In the genomic region with DNA sequence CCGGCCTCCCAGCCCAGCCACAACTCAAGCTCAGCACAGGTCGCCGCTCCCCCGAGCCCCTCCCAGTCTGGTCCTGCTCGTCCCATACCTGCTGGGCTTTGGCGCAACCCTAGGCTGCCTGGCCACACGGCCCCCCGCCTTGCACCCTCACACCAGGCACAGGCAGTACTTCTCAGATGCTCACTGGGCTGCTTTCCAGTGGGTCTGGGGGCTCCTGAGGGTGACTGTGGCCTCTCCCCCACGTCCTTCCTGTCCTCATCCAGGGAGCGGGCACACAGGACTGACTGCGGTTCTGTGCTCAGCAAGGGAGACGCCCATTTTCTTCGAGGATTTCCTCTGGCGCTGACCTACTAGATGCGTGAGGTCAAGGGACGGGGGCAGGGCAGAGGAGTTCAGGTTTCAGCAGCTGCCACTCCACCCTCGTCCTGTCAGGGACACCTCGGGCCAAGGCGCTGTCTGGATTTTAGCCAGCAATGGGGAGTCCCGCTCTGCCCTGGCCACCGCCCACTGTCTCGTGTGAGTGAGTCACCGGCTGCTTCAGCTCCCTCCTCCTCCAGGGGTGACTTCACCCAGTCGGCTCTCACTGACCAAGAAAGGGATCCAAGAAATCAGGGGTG, we compare ENCODE assay signal across 2 cellular contexts.
TF ChIP-seq lines count a peak whose summit lies in the region.

No MANE protein-coding gene starts in this region.

TF ChIP-seq in Ishikawa, 13 proteins besides CTCF, POLR2A, EP300 and RAD21 (continued from another document):
- TF ChIP-seq, protein P1, sequence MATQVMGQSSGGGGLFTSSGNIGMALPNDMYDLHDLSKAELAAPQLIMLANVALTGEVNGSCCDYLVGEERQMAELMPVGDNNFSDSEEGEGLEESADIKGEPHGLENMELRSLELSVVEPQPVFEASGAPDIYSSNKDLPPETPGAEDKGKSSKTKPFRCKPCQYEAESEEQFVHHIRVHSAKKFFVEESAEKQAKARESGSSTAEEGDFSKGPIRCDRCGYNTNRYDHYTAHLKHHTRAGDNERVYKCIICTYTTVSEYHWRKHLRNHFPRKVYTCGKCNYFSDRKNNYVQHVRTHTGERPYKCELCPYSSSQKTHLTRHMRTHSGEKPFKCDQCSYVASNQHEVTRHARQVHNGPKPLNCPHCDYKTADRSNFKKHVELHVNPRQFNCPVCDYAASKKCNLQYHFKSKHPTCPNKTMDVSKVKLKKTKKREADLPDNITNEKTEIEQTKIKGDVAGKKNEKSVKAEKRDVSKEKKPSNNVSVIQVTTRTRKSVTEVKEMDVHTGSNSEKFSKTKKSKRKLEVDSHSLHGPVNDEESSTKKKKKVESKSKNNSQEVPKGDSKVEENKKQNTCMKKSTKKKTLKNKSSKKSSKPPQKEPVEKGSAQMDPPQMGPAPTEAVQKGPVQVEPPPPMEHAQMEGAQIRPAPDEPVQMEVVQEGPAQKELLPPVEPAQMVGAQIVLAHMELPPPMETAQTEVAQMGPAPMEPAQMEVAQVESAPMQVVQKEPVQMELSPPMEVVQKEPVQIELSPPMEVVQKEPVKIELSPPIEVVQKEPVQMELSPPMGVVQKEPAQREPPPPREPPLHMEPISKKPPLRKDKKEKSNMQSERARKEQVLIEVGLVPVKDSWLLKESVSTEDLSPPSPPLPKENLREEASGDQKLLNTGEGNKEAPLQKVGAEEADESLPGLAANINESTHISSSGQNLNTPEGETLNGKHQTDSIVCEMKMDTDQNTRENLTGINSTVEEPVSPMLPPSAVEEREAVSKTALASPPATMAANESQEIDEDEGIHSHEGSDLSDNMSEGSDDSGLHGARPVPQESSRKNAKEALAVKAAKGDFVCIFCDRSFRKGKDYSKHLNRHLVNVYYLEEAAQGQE (IDR thresholded peaks at IDR 0.05; ENCODE audit: low read depth) = no peak
- TF ChIP-seq CEBPB (IDR thresholded peaks at IDR 0.05) (peak; percentile 5; the same call in 1 of the 2 replicates), TAF1 (IDR thresholded peaks at IDR 0.05; ENCODE audit: low read depth) (no peak)
- TF ChIP-seq, protein P2, sequence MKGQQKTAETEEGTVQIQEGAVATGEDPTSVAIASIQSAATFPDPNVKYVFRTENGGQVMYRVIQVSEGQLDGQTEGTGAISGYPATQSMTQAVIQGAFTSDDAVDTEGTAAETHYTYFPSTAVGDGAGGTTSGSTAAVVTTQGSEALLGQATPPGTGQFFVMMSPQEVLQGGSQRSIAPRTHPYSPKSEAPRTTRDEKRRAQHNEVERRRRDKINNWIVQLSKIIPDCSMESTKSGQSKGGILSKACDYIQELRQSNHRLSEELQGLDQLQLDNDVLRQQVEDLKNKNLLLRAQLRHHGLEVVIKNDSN (IDR thresholded peaks at IDR 0.05) = no peak; the same call in 1 of the 2 replicates

TF ChIP-seq in HepG2, 621 proteins besides CTCF, POLR2A, EP300 and RAD21 (continued from another document and continues in another):
- peak; percentile 95 for TF ChIP-seq FOSL2 (CRISPR knock-in tag; IDR thresholded peaks at IDR 0.05)
- TF ChIP-seq, protein P3, sequence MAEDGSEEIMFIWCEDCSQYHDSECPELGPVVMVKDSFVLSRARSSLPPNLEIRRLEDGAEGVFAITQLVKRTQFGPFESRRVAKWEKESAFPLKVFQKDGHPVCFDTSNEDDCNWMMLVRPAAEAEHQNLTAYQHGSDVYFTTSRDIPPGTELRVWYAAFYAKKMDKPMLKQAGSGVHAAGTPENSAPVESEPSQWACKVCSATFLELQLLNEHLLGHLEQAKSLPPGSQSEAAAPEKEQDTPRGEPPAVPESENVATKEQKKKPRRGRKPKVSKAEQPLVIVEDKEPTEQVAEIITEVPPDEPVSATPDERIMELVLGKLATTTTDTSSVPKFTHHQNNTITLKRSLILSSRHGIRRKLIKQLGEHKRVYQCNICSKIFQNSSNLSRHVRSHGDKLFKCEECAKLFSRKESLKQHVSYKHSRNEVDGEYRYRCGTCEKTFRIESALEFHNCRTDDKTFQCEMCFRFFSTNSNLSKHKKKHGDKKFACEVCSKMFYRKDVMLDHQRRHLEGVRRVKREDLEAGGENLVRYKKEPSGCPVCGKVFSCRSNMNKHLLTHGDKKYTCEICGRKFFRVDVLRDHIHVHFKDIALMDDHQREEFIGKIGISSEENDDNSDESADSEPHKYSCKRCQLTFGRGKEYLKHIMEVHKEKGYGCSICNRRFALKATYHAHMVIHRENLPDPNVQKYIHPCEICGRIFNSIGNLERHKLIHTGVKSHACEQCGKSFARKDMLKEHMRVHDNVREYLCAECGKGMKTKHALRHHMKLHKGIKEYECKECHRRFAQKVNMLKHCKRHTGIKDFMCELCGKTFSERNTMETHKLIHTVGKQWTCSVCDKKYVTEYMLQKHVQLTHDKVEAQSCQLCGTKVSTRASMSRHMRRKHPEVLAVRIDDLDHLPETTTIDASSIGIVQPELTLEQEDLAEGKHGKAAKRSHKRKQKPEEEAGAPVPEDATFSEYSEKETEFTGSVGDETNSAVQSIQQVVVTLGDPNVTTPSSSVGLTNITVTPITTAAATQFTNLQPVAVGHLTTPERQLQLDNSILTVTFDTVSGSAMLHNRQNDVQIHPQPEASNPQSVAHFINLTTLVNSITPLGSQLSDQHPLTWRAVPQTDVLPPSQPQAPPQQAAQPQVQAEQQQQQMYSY (CRISPR knock-in tag; IDR thresholded peaks at IDR 0.05) = no peak
- peak; percentile 55; the same call in 1 of the 2 replicates for TF ChIP-seq RXRA (CRISPR knock-in tag; IDR thresholded peaks at IDR 0.05)
- no peak for TF ChIP-seq CBX1 (IDR thresholded peaks at IDR 0.05; ENCODE audit: low read depth)
- TF ChIP-seq, protein P4, sequence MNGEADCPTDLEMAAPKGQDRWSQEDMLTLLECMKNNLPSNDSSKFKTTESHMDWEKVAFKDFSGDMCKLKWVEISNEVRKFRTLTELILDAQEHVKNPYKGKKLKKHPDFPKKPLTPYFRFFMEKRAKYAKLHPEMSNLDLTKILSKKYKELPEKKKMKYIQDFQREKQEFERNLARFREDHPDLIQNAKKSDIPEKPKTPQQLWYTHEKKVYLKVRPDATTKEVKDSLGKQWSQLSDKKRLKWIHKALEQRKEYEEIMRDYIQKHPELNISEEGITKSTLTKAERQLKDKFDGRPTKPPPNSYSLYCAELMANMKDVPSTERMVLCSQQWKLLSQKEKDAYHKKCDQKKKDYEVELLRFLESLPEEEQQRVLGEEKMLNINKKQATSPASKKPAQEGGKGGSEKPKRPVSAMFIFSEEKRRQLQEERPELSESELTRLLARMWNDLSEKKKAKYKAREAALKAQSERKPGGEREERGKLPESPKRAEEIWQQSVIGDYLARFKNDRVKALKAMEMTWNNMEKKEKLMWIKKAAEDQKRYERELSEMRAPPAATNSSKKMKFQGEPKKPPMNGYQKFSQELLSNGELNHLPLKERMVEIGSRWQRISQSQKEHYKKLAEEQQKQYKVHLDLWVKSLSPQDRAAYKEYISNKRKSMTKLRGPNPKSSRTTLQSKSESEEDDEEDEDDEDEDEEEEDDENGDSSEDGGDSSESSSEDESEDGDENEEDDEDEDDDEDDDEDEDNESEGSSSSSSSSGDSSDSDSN (CRISPR knock-in tag; IDR thresholded peaks at IDR 0.05) = no peak
- TF ChIP-seq CBX5 (CRISPR knock-in tag; IDR thresholded peaks at IDR 0.05; ENCODE audit: borderline replicate concordance) = no peak
- TF ChIP-seq TBX2 (CRISPR knock-in tag; IDR thresholded peaks at IDR 0.05; ENCODE audit: borderline replicate concordance) = 0 out of 2 replicates have a peak, but pooled peaks have one; percentile 35
- TF ChIP-seq ARNTL (CRISPR knock-in tag; IDR thresholded peaks at IDR 0.05) = no peak
- TF ChIP-seq, protein P5, sequence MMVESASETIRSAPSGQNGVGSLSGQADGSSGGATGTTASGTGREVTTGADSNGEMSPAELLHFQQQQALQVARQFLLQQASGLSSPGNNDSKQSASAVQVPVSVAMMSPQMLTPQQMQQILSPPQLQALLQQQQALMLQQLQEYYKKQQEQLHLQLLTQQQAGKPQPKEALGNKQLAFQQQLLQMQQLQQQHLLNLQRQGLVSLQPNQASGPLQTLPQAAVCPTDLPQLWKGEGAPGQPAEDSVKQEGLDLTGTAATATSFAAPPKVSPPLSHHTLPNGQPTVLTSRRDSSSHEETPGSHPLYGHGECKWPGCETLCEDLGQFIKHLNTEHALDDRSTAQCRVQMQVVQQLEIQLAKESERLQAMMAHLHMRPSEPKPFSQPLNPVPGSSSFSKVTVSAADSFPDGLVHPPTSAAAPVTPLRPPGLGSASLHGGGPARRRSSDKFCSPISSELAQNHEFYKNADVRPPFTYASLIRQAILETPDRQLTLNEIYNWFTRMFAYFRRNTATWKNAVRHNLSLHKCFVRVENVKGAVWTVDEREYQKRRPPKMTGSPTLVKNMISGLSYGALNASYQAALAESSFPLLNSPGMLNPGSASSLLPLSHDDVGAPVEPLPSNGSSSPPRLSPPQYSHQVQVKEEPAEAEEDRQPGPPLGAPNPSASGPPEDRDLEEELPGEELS (CRISPR knock-in tag; IDR thresholded peaks at IDR 0.05) = 0 out of 2 replicates have a peak, but pooled peaks have one; percentile 21
- no peak for TF ChIP-seq CBX2 (IDR thresholded peaks at IDR 0.05; ENCODE audit: low read depth, low read length)
- TF ChIP-seq CBX2 (CRISPR knock-in tag; IDR thresholded peaks at IDR 0.05; ENCODE audit: low read depth) = no peak
- TF ChIP-seq TMF1 (CRISPR knock-in tag; IDR thresholded peaks at IDR 0.05; ENCODE audit: low read depth) = no peak
- TF ChIP-seq THAP11 (CRISPR knock-in tag; IDR thresholded peaks at IDR 0.05) = no peak
- TF ChIP-seq, protein P6, sequence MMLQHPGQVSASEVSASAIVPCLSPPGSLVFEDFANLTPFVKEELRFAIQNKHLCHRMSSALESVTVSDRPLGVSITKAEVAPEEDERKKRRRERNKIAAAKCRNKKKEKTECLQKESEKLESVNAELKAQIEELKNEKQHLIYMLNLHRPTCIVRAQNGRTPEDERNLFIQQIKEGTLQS (CRISPR knock-in tag; IDR thresholded peaks at IDR 0.05) = peak; percentile 84
- TF ChIP-seq, protein P7, sequence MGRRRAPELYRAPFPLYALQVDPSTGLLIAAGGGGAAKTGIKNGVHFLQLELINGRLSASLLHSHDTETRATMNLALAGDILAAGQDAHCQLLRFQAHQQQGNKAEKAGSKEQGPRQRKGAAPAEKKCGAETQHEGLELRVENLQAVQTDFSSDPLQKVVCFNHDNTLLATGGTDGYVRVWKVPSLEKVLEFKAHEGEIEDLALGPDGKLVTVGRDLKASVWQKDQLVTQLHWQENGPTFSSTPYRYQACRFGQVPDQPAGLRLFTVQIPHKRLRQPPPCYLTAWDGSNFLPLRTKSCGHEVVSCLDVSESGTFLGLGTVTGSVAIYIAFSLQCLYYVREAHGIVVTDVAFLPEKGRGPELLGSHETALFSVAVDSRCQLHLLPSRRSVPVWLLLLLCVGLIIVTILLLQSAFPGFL (CRISPR knock-in tag; IDR thresholded peaks at IDR 0.05) = no peak
- TF ChIP-seq ZNF24 (IDR thresholded peaks at IDR 0.05) = no peak
- no peak for TF ChIP-seq ZNF703 (CRISPR knock-in tag; IDR thresholded peaks at IDR 0.05; ENCODE audit: borderline replicate concordance)
- TF ChIP-seq ZNF792 (CRISPR knock-in tag; IDR thresholded peaks at IDR 0.05) = no peak
- no peak for TF ChIP-seq CC2D1A (CRISPR knock-in tag; IDR thresholded peaks at IDR 0.05)
- no peak for TF ChIP-seq ZNF10 (CRISPR knock-in tag; IDR thresholded peaks at IDR 0.05; ENCODE audit: borderline replicate concordance, low read depth)
- TF ChIP-seq RFX5 (IDR thresholded peaks at IDR 0.05; ENCODE audit: low read depth, low read length) = no peak
- no peak for TF ChIP-seq ZC3H4 (CRISPR knock-in tag; IDR thresholded peaks at IDR 0.05; ENCODE audit: borderline replicate concordance)
- no peak for TF ChIP-seq GTF3A (CRISPR knock-in tag; conservative IDR thresholded peaks at IDR 0.05)
- no peak for TF ChIP-seq TP53 (CRISPR knock-in tag; conservative IDR thresholded peaks at IDR 0.05)
- TF ChIP-seq HOXA5 (CRISPR knock-in tag; IDR thresholded peaks at IDR 0.05) = no peak
- TF ChIP-seq, protein P8, sequence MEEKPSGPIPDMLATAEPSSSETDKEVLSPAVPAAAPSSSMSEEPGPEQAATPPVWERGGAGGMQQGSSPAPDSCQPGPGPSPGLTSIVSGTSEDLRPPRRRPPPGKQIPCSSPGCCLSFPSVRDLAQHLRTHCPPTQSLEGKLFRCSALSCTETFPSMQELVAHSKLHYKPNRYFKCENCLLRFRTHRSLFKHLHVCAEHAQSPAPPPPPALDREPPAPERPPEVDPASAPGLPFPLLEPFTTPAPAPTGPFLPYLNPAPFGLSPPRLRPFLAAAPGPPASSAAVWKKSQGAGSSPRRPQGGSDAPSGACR (CRISPR knock-in tag; IDR thresholded peaks at IDR 0.05) = no peak
- TF ChIP-seq ZSCAN31 (CRISPR knock-in tag; IDR thresholded peaks at IDR 0.05; ENCODE audit: low read depth) = no peak
- TF ChIP-seq ZNF7 (CRISPR knock-in tag; IDR thresholded peaks at IDR 0.05) = no peak
- TF ChIP-seq KLF6 (CRISPR knock-in tag; IDR thresholded peaks at IDR 0.05) = no peak
- TF ChIP-seq SETDB1 (CRISPR knock-in tag; IDR thresholded peaks at IDR 0.05; ENCODE audit: borderline replicate concordance) = no peak
- TF ChIP-seq, protein P9, sequence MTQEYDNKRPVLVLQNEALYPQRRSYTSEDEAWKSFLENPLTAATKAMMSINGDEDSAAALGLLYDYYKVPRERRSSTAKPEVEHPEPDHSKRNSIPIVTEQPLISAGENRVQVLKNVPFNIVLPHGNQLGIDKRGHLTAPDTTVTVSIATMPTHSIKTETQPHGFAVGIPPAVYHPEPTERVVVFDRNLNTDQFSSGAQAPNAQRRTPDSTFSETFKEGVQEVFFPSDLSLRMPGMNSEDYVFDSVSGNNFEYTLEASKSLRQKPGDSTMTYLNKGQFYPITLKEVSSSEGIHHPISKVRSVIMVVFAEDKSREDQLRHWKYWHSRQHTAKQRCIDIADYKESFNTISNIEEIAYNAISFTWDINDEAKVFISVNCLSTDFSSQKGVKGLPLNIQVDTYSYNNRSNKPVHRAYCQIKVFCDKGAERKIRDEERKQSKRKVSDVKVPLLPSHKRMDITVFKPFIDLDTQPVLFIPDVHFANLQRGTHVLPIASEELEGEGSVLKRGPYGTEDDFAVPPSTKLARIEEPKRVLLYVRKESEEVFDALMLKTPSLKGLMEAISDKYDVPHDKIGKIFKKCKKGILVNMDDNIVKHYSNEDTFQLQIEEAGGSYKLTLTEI (CRISPR knock-in tag; conservative IDR thresholded peaks at IDR 0.05) = no peak
- no peak for TF ChIP-seq ZNF33A (CRISPR knock-in tag; IDR thresholded peaks at IDR 0.05; ENCODE audit: borderline replicate concordance)
- peak; percentile 66 for TF ChIP-seq RARA (CRISPR knock-in tag; IDR thresholded peaks at IDR 0.05)
- no peak for TF ChIP-seq ZSCAN9 (CRISPR knock-in tag; IDR thresholded peaks at IDR 0.05; ENCODE audit: borderline replicate concordance)
- no peak for TF ChIP-seq SRSF4 (IDR thresholded peaks at IDR 0.05; ENCODE audit: low read depth, low read length, poor library complexity, severe bottlenecking)
- no peak for TF ChIP-seq MZF1 (CRISPR knock-in tag; IDR thresholded peaks at IDR 0.05; ENCODE audit: borderline replicate concordance)
- no peak for TF ChIP-seq CHCHD3 (CRISPR knock-in tag; IDR thresholded peaks at IDR 0.05)
- no peak for TF ChIP-seq ZNF629 (CRISPR knock-in tag; conservative IDR thresholded peaks at IDR 0.05)
- TF ChIP-seq NKX3-1 (CRISPR knock-in tag; IDR thresholded peaks at IDR 0.05) = no peak
- TF ChIP-seq ZNF121 (CRISPR knock-in tag; IDR thresholded peaks at IDR 0.05) = no peak
- no peak for TF ChIP-seq ZNF558 (CRISPR knock-in tag; IDR thresholded peaks at IDR 0.05; ENCODE audit: borderline replicate concordance)
- no peak for TF ChIP-seq ZNF660 (CRISPR knock-in tag; IDR thresholded peaks at IDR 0.05; ENCODE audit: borderline replicate concordance, low read depth)
- no peak for TF ChIP-seq LCORL (IDR thresholded peaks at IDR 0.05)
- TF ChIP-seq LCORL (CRISPR knock-in tag; IDR thresholded peaks at IDR 0.05) = no peak
